Comparison of ENCODE assay signal across 8 cellular contexts in the genomic region with DNA sequence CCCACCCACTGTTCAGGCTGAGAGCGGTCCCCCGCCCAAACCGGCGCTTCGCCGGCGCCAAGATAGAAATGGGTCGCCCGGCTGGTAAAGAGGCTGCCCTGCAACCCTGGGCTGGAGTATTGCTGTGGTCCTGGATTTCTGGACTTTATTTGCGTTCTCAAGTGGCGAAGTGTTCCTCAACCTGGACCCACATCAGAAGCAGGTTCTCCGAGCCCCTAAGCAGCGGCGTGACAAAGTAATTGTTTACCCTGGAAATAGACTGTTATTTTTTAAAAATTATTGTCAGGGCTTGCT. TPM values are rescaled to one million over a fixed set of nuclear protein-coding genes. Genes with fewer than 3 reads are reported as not detected.
DNase-seq lines count a peak whose midpoint lies in the region; ATAC-seq, FAIRE-seq and TF ChIP-seq lines count a peak whose summit lies in the region.

No MANE protein-coding gene starts in this region.

- H2AFZ ChIP-seq in OCI-LY3 (ENCODE audit: low read depth, low read length) (peak overlapping the region; percentile 90), endothelial cell of umbilical vein (ENCODE audit: low read depth, low read length) (peak overlapping the region; percentile 62)

- TF ChIP-seq CTCF in AG04450 (IDR thresholded peaks at IDR 0.05; ENCODE audit: low read depth, low read length) = no peak
- no peak for TF ChIP-seq CTCF in OCI-LY3 (IDR thresholded peaks at IDR 0.05; ENCODE audit: low read depth, low read length)
- no peak for TF ChIP-seq CTCF in endothelial cell of umbilical vein (IDR thresholded peaks at IDR 0.05; ENCODE audit: extremely low read depth in 1 of 2, insufficient read depth in 1 of 2, low read depth in 1 of 2, low read length in 2 of 2)
- no peak for TF ChIP-seq CTCF in neural crest cell (conservative IDR thresholded peaks at IDR 0.05)

- H3K4me3 ChIP-seq in AG04450 (ENCODE audit: low read depth, low read length) (peak overlapping the region; percentile 81), OCI-LY3 (ENCODE audit: low read length) (peak overlapping the region; percentile 87), endothelial cell of umbilical vein (replicated peaks in 1 of 3; ENCODE audit: insufficient read depth in 1 of 3, low read depth in 1 of 3, low read length in 3 of 3) (peak overlapping the region; percentile 78 to 99 (median 91))

- H3K9me3 ChIP-seq in AG04450 (ENCODE audit: control insufficient read depth, insufficient read depth, low read length) (no peaks in the 10 kb centered on the region; the same call in 1 of the 2 replicates), OCI-LY3 (ENCODE audit: insufficient read depth, low read length) (no peaks in the 10 kb centered on the region), endothelial cell of umbilical vein (replicated peaks; ENCODE audit: control insufficient read depth, insufficient read depth, low read length) (no peaks in the 10 kb centered on the region)

- CTCF ChIA-PET in AG04450 (lab: Charles Lee) = no interaction called here
- CTCF ChIA-PET in endothelial cell of umbilical vein (lab: Charles Lee) = no interaction called here

- H3K27ac Mint-ChIP-seq in neural crest cell (ENCODE audit: unreplicated experiment) = peak overlapping the region; percentile 97

- no peak for FAIRE-seq in endothelial cell of umbilical vein (lab: Jason Lieb, UNC)

- TSS peak; percentile 66 for BruUV-seq in endothelial cell of umbilical vein (replicated peaks; lab: Mats Ljungman, UMichigan)

- no peak for DNase-seq in AG04450 (ENCODE audit: low read depth, low spot score)
- no peak for DNase-seq in endothelial cell of umbilical vein (ENCODE audit: low read depth, low spot score)
- no peak for DNase-seq in neural crest cell (ENCODE audit: low read depth, low spot score)
- no peak for DNase-seq in glomerular visceral epithelial cell (ENCODE audit: extremely low spot score)
- no peak for DNase-seq in DMS153 (lab: John Stamatoyannopoulos, UW)

- peaks cover 2% of the 10 kb centered on the region for H3K36me3 Mint-ChIP-seq in neural crest cell (ENCODE audit: low read depth)

- H3K4me3 Mint-ChIP-seq in neural crest cell = peak overlapping the region; percentile 94

- H3K4me1 ChIP-seq in OCI-LY3 (ENCODE audit: low read length) (peaks cover 29% of the 10 kb centered on the region), endothelial cell of umbilical vein (ENCODE audit: control insufficient read depth, extremely low read depth, insufficient read depth, low read length) (peaks cover 19% of the 10 kb centered on the region)

- no peaks in the 10 kb centered on the region for H3K27me3 Mint-ChIP-seq in neural crest cell (ENCODE audit: low read depth)

- H3K27me3 ChIP-seq in AG04450 (ENCODE audit: control insufficient read depth, insufficient read depth, low read length) = no peaks in the 10 kb centered on the region
- H3K27me3 ChIP-seq in OCI-LY3 (ENCODE audit: low read depth, low read length) = no peaks in the 10 kb centered on the region
- no peaks in the 10 kb centered on the region for H3K27me3 ChIP-seq in endothelial cell of umbilical vein (ENCODE audit: control insufficient read depth in 2 of 2, insufficient read depth in 2 of 2, low read length in 2 of 2)

- ATAC-seq in GM21447 (IDR thresholded peaks at IDR 0.05; ENCODE audit: unreplicated experiment) (peak; percentile 24), HG03469 (IDR thresholded peaks at IDR 0.05; ENCODE audit: unreplicated experiment) (no peak)

- dilution Hi-C loops in endothelial cell of umbilical vein (cut with MboI; ENCODE audit: extremely low pct_ligation_motif_present, low sequenced_read_pairs) = no loop called here

- H3K9ac ChIP-seq in OCI-LY3 (ENCODE audit: low read length) (peak overlapping the region; percentile 82), endothelial cell of umbilical vein (replicated peaks; ENCODE audit: extremely low read depth, insufficient read depth, low read length) (peak overlapping the region; percentile 99)

- H3K9me1 ChIP-seq in endothelial cell of umbilical vein (replicated peaks; ENCODE audit: control insufficient read depth, extremely low read depth, insufficient read depth, low read length) = no peaks in the 10 kb centered on the region

- intact Hi-C loops in endothelial cell of umbilical vein (cut with micrococcal nuclease) = loop anchor here (2.0 to 5.0 kb wide), 5 partner anchors 68 to 332 kb away; a partner anchor contains a TSS

- peaks cover 40% of the 10 kb centered on the region for H3K79me2 ChIP-seq in OCI-LY3 (ENCODE audit: low read length)
- H3K79me2 ChIP-seq in endothelial cell of umbilical vein (ENCODE audit: control insufficient read depth, insufficient read depth, low read length) = peaks cover 41% of the 10 kb centered on the region

- H4K20me1 ChIP-seq in OCI-LY3 (ENCODE audit: insufficient read depth, low read length) (peaks cover 12% of the 10 kb centered on the region), endothelial cell of umbilical vein (replicated peaks; ENCODE audit: control insufficient read depth, extremely low read depth, insufficient read depth, low read length) (peaks cover 5% of the 10 kb centered on the region)

- POLR2A ChIA-PET in AG04450 (lab: Yijun Ruan, JAX) (no interaction called here), endothelial cell of umbilical vein (lab: Charles Lee) (no interaction called here)

- H3K36me3 ChIP-seq in OCI-LY3 (replicated peaks; ENCODE audit: low read depth, low read length) = peaks cover 8% of the 10 kb centered on the region
- H3K36me3 ChIP-seq in endothelial cell of umbilical vein (ENCODE audit: control insufficient read depth in 2 of 2, extremely low read depth in 1 of 2, insufficient read depth in 2 of 2, low read length in 2 of 2) = no peaks in the 10 kb centered on the region

- H3K4me2 ChIP-seq in OCI-LY3 (ENCODE audit: low read length) = peak overlapping the region; percentile 80
- H3K4me2 ChIP-seq in endothelial cell of umbilical vein (ENCODE audit: insufficient read depth, low read length) = peak overlapping the region; percentile 90

- H3K9me3 Mint-ChIP-seq in neural crest cell = no peaks in the 10 kb centered on the region

- peaks cover 35% of the 10 kb centered on the region for H3K4me1 Mint-ChIP-seq in neural crest cell

- H3K27ac ChIP-seq in AG04450 (ENCODE audit: low read depth, low read length) = peak overlapping the region; percentile 74
- peak overlapping the region; percentile 28; the same call in 1 of the 2 replicates for H3K27ac ChIP-seq in OCI-LY3 (ENCODE audit: low read length)
- H3K27ac ChIP-seq in endothelial cell of umbilical vein (ENCODE audit: insufficient read depth, low read depth, low read length) = peak overlapping the region; percentile 93

- peak; percentile 2 for TF ChIP-seq POLR2A in endothelial cell of umbilical vein (IDR thresholded peaks at IDR 0.05; ENCODE audit: low read depth, low read length)

TF ChIP-seq in endothelial cell of umbilical vein, 7 proteins besides CTCF, POLR2A, EP300 and RAD21:
- TF ChIP-seq EZH2 (IDR thresholded peaks at IDR 0.05; ENCODE audit: borderline replicate concordance, low read depth, low read length, severe bottlenecking) (no peak), JUN (IDR thresholded peaks at IDR 0.05; ENCODE audit: borderline replicate concordance, insufficient read depth, insufficient read length, low read depth) (no peak), MYC (IDR thresholded peaks at IDR 0.05; ENCODE audit: low read depth, low read length) (no peak), POLR2AphosphoS5 (IDR thresholded peaks at IDR 0.05; ENCODE audit: insufficient read depth, low read depth, low read length) (no peak), GATA2 (IDR thresholded peaks at IDR 0.05; ENCODE audit: insufficient read depth, insufficient read length, low read depth, low read length) (no peak)
TF ChIP-seq in endothelial cell of umbilical vein: peak in this region for 0.

RNA-seq across cellular contexts. Expression of a gene that starts 0.5 kb away (rescaled TPM):
- polyA plus RNA-seq in AG04450 (2011; rRNA removed) (33.2 and 53.4 TPM in 2 replicates), endothelial cell of umbilical vein (12.0 and 14.9 TPM in 2 replicates)
- 10.6 and 31.2 TPM in 2 replicates for polyA minus RNA-seq in AG04450 (2011; rRNA and poly(A)+ RNA removed)
- total RNA-seq in endothelial cell of umbilical vein (45.6 and 47.6 TPM in 2 replicates), neural crest cell (58.7 and 59.2 TPM in 2 replicates)
- 22.7 and 24.2 TPM in 2 replicates for polyA plus RNA-seq in endothelial cell of umbilical vein (2011; cell fraction: cytosol; rRNA removed)
- 16.4 and 23.0 TPM in 2 replicates for polyA plus RNA-seq in endothelial cell of umbilical vein (2011; cell fraction: nucleus; rRNA removed)
- 31.0 and 59.2 TPM in 2 replicates for polyA plus RNA-seq in endothelial cell of umbilical vein (2012)
- 23.3 and 24.0 TPM in 2 replicates for polyA minus RNA-seq in endothelial cell of umbilical vein
- polyA minus RNA-seq in endothelial cell of umbilical vein (2011; cell fraction: cytosol; rRNA and poly(A)+ RNA removed) = 13.3 TPM
- 29.9 and 31.3 TPM in 2 replicates for polyA minus RNA-seq in endothelial cell of umbilical vein (2011; cell fraction: nucleus; rRNA and poly(A)+ RNA removed)

Comparison
In these comparisons a context has a peak if more than half of its experiments do, and no peak if none do; other contexts are left out.
1. H3K27ac ChIP-seq: peak in every context shown above with its lines; median percentile 93 in endothelial cell of umbilical vein; 74 in AG04450; 28 in OCI-LY3.